ENCODE assay signal across 21 cellular contexts in genomic region chr1:159229896-159230295, GRCh38. TPM values are rescaled to one million over a fixed set of nuclear protein-coding genes. Genes with fewer than 3 reads are reported as not detected.
A peak's percentile ranks its signal among the peaks of the same experiment; 100 is the strongest.
DNase-seq lines count a peak whose midpoint lies in the region; ATAC-seq and TF ChIP-seq lines count a peak whose summit lies in the region.
"Had no signal": no experiment of that assay in that cellular context is flagged by ENCODE, and none has a peak within 500 bp of the region (broad histone marks: within the 10 kb centered on the region; RNA-seq: fewer than 3 reads in every experiment).

No MANE protein-coding gene starts in this region.

- H3K36me3 ChIP-seq in PC-3 (ENCODE audit: low read depth, low read length) = no peaks in the 10 kb centered on the region
- no peaks in the 10 kb centered on the region for H3K36me3 ChIP-seq in endodermal cell (ENCODE audit: control insufficient read depth, insufficient read depth, low read length)
- H3K36me3 ChIP-seq in upper lobe of right lung = no peaks in the 10 kb centered on the region
- H3K36me3 ChIP-seq: esophagus squamous epithelium had no signal

- TF ChIP-seq CTCF in HFFc6 (IDR thresholded peaks at IDR 0.05) (no peak), PC-3 (conservative IDR thresholded peaks at IDR 0.05; ENCODE audit: low read depth, low read length) (no peak), endodermal cell (conservative IDR thresholded peaks at IDR 0.05) (no peak), upper lobe of right lung (IDR thresholded peaks at IDR 0.05) (no peak)
- TF ChIP-seq CTCF in CD4-positive, alpha-beta T cell (IDR thresholded peaks at IDR 0.05) = no peak

- peak overlapping the region; percentile 46 for H2AFZ ChIP-seq in PC-3 (ENCODE audit: low read length)

- peaks cover 10% of the 10 kb centered on the region for H3F3A ChIP-seq in PC-3 (ENCODE audit: low read length, unreplicated experiment)

- peak overlapping the region; percentile 36 for H3K4me3 ChIP-seq in PC-3 (ENCODE audit: low read length)
- peak overlapping the region; percentile 57 for H3K4me3 ChIP-seq in endodermal cell (ENCODE audit: low read length)
- H3K4me3 ChIP-seq in upper lobe of right lung = no peak overlapping the region
- H3K4me3 ChIP-seq: esophagus squamous epithelium had no signal

- H3K79me2 ChIP-seq in PC-3 (ENCODE audit: low read length) = no peaks in the 10 kb centered on the region

- peaks cover 41% of the 10 kb centered on the region for H3K4me1 ChIP-seq in PC-3 (ENCODE audit: insufficient read depth, low read length)
- peaks cover 20% of the 10 kb centered on the region for H3K4me1 ChIP-seq in endodermal cell (ENCODE audit: control insufficient read depth, insufficient read depth, low read length)
- H3K4me1 ChIP-seq in upper lobe of right lung = no peaks in the 10 kb centered on the region
- H3K4me1 ChIP-seq: esophagus squamous epithelium had no signal

- H3K36me3 Mint-ChIP-seq in HFFc6 (ENCODE audit: low read depth) (no peaks in the 10 kb centered on the region), endodermal cell (ENCODE audit: low read depth) (no peaks in the 10 kb centered on the region)
- H3K36me3 Mint-ChIP-seq in CD4-positive, alpha-beta T cell (ENCODE audit: low read depth) = no peaks in the 10 kb centered on the region
- H3K36me3 Mint-ChIP-seq: activated CD8-positive, alpha-beta memory T cell treated with anti-CD3 and anti-CD28 coated beads, Interleukin-2, amount 10 ng/mL, durations not matched to agents 7 days and 5 days; activated naive CD8-positive, alpha-beta T cell had no signal

- no TSS peak for BruUV-seq in PC-3 (replicated peaks; lab: Mats Ljungman, UMichigan)

- H3K9me3 ChIP-seq in PC-3 (ENCODE audit: low read length) (no peaks in the 10 kb centered on the region), endodermal cell (ENCODE audit: control insufficient read depth, low read length) (no peaks in the 10 kb centered on the region), upper lobe of right lung (no peaks in the 10 kb centered on the region)
- H3K9me3 ChIP-seq in CD4-positive, alpha-beta T cell (ENCODE audit: control insufficient read depth, low read length) = no peaks in the 10 kb centered on the region
- H3K9me3 ChIP-seq: esophagus squamous epithelium had no signal

- peak overlapping the region; percentile 82 for H3K27ac ChIP-seq in PC-3 (ENCODE audit: low read length)
- H3K27ac ChIP-seq in endodermal cell (ENCODE audit: low read depth, low read length) = no peak overlapping the region
- H3K27ac ChIP-seq in CD4-positive, alpha-beta T cell (ENCODE audit: low read depth, low read length) = no peak overlapping the region
- no peak overlapping the region for H3K27ac ChIP-seq in upper lobe of right lung
- H3K27ac ChIP-seq: esophagus squamous epithelium had no signal

- ATAC-seq in PC-3 (peak; percentile 78), HG02884 (IDR thresholded peaks at IDR 0.05; ENCODE audit: unreplicated experiment) (no peak), upper lobe of right lung (no peak)
- no peak for ATAC-seq in CD4-positive, alpha-beta T cell (ENCODE audit: poor library complexity)
- ATAC-seq: activated CD4-positive, alpha-beta T cell treated with anti-CD3 and anti-CD28 coated beads for 36 hours; activated CD8-positive, alpha-beta memory T cell treated with anti-CD3 and anti-CD28 coated beads, Interleukin-2, amount 10 ng/mL, durations not matched to agents 7 days and 5 days; left ventricle myocardium superior had no signal

- H3K9ac ChIP-seq in PC-3 (ENCODE audit: low read length) (peak overlapping the region; percentile 4; the same call in 1 of the 2 replicates), endodermal cell (ENCODE audit: extremely low read depth, low read length, poor library complexity, severe bottlenecking) (no peak overlapping the region)

- H3K4me1 Mint-ChIP-seq in HFFc6 (ENCODE audit: low read depth) (peaks cover 50% of the 10 kb centered on the region), endodermal cell (peaks cover 43% of the 10 kb centered on the region)
- H3K4me1 Mint-ChIP-seq in CD4-positive, alpha-beta T cell (ENCODE audit: low read depth) = no peaks in the 10 kb centered on the region
- H3K4me1 Mint-ChIP-seq: activated CD4-positive, alpha-beta T cell treated with anti-CD3 and anti-CD28 coated beads for 36 hours; activated CD8-positive, alpha-beta memory T cell treated with anti-CD3 and anti-CD28 coated beads, Interleukin-2, amount 10 ng/mL, durations not matched to agents 7 days and 5 days; IgD-negative memory B cell had no signal

- H3K27me3 Mint-ChIP-seq in HFFc6 (ENCODE audit: insufficient read depth) = peaks cover 3% of the 10 kb centered on the region
- no peaks in the 10 kb centered on the region for H3K27me3 Mint-ChIP-seq in endodermal cell (ENCODE audit: insufficient read depth)
- peaks cover 33% of the 10 kb centered on the region for H3K27me3 Mint-ChIP-seq in CD4-positive, alpha-beta T cell

- CTCF ChIA-PET in PC-3 (lab: Charles Lee) = interaction anchor here (0.5 to 1.6 kb wide), 3 partner anchors 16 to 587 kb away, joined by 3 to 8 read pairs (median 4); no protein-coding TSS in a partner anchor
- CTCF ChIA-PET in CD4-positive, alpha-beta T cell (lab: Charles Lee) = interaction anchor here (1.1 kb wide), 1 partner anchor 15 kb away, joined by 5 read pairs; no protein-coding TSS in a partner anchor

- H3K27me3 ChIP-seq in PC-3 (ENCODE audit: low read length) (no peaks in the 10 kb centered on the region), endodermal cell (ENCODE audit: control insufficient read depth, insufficient read depth, low read length, poor library complexity, severe bottlenecking) (no peaks in the 10 kb centered on the region), upper lobe of right lung (no peaks in the 10 kb centered on the region)
- H3K27me3 ChIP-seq in CD4-positive, alpha-beta T cell (ENCODE audit: control insufficient read depth, insufficient read depth, low read length) = peaks cover 8% of the 10 kb centered on the region
- H3K27me3 ChIP-seq: esophagus squamous epithelium had no signal

- peak; percentile 72 for DNase-seq in HFFc6
- DNase-seq in PC-3 = peak; percentile 95
- no peak for DNase-seq in endodermal cell
- DNase-seq in CD4-positive, alpha-beta T cell = no peak
- DNase-seq in upper lobe of right lung = no peak
- no peak for DNase-seq in middle frontal gyrus (ENCODE audit: extremely low spot score, low spot score)
- DNase-seq: activated CD4-positive, alpha-beta T cell treated with anti-CD3 and anti-CD28 coated beads for 36 hours; activated CD8-positive, alpha-beta memory T cell treated with anti-CD3 and anti-CD28 coated beads, Interleukin-2, amount 10 ng/mL, durations not matched to agents 7 days and 5 days; COR-L47; effector CD8-positive, alpha-beta T cell; esophagus squamous epithelium; left ventricle myocardium superior; NCI-H1930; NCI-H446 treated with DMSO at 0.1 percent for 48 hours; stimulated activated CD4-positive, alpha-beta T cell treated with anti-CD3 and anti-CD28 coated beads, Interleukin-4, amount 100 ng/mL, for 24 hours; SW 1271; trophoblast cell had no signal

- H3K9me3 Mint-ChIP-seq in HFFc6 (no peaks in the 10 kb centered on the region), endodermal cell (no peaks in the 10 kb centered on the region)
- H3K9me3 Mint-ChIP-seq in CD4-positive, alpha-beta T cell = no peaks in the 10 kb centered on the region
- H3K9me3 Mint-ChIP-seq: IgD-negative memory B cell; stimulated activated naive CD8-positive, alpha-beta T cell treated with anti-CD3 and anti-CD28 coated beads, Interleukin-15, Interleukin-2, amounts not matched to agents 100 ng/mL and 50 ng/mL, for 24 hours had no signal

- peak overlapping the region; percentile 75 for H3K4me3 Mint-ChIP-seq in HFFc6
- no peak overlapping the region for H3K4me3 Mint-ChIP-seq in endodermal cell
- H3K4me3 Mint-ChIP-seq in CD4-positive, alpha-beta T cell = no peak overlapping the region
- H3K4me3 Mint-ChIP-seq: activated CD4-positive, alpha-beta T cell treated with anti-CD3 and anti-CD28 coated beads for 36 hours; activated CD8-positive, alpha-beta memory T cell treated with anti-CD3 and anti-CD28 coated beads, Interleukin-2, amount 10 ng/mL, durations not matched to agents 7 days and 5 days; activated naive CD8-positive, alpha-beta T cell; IgD-negative memory B cell; stimulated activated naive CD8-positive, alpha-beta T cell treated with anti-CD3 and anti-CD28 coated beads, Interleukin-15, Interleukin-2, amounts not matched to agents 100 ng/mL and 50 ng/mL, for 24 hours had no signal

- WGBS in endodermal cell (ENCODE audit: insufficient coverage in 1 of 2, insufficient read length in 1 of 2), 2 experiments = 29% methylated on average over 1 of the region's 1 CpG

- no peaks in the 10 kb centered on the region for H4K20me1 ChIP-seq in PC-3 (ENCODE audit: low read length)

- POLR2A ChIA-PET in PC-3 (lab: Charles Lee; ENCODE audit: unreplicated experiment) = no interaction called here
- POLR2A ChIA-PET in CD4-positive, alpha-beta T cell (lab: Charles Lee) = no interaction called here

- no peaks in the 10 kb centered on the region for H3K9me2 ChIP-seq in PC-3 (replicated peaks; ENCODE audit: low read length)

- H3K4me2 ChIP-seq in PC-3 (ENCODE audit: low read length) = peak overlapping the region; percentile 68

- intact Hi-C loops in PC-3 (cut with micrococcal nuclease) = loop anchor here (1.0 kb wide), 1 partner anchor 53 kb away; no protein-coding TSS in a partner anchor
- intact Hi-C loops in CD4-positive, alpha-beta T cell (cut with DNase I, micrococcal nuclease) = no loop called here
- intact Hi-C loops in upper lobe of right lung (cut with DNase I) = no loop called here

- H3K27ac Mint-ChIP-seq in HFFc6 (peak overlapping the region; percentile 91), endodermal cell (no peak overlapping the region)
- no peak overlapping the region for H3K27ac Mint-ChIP-seq in CD4-positive, alpha-beta T cell
- H3K27ac Mint-ChIP-seq: activated CD4-positive, alpha-beta T cell treated with anti-CD3 and anti-CD28 coated beads for 36 hours; activated CD8-positive, alpha-beta memory T cell treated with anti-CD3 and anti-CD28 coated beads, Interleukin-2, amount 10 ng/mL, durations not matched to agents 7 days and 5 days; activated naive CD8-positive, alpha-beta T cell; IgD-negative memory B cell; stimulated activated naive CD8-positive, alpha-beta T cell treated with anti-CD3 and anti-CD28 coated beads, Interleukin-15, Interleukin-2, amounts not matched to agents 100 ng/mL and 50 ng/mL, for 24 hours had no signal

RNA-seq across cellular contexts. Expression of gene ACKR1, which starts 25.2 kb away (rescaled TPM):
- total RNA-seq in HFFc6 (2021; fragmentation: NEBNext Ultra II Directional; extraction: Animal tissue kit (Norgen Biotek cat#: 25700)) = not detected
- total RNA-seq in PC-3 (2014; rRNA removed) (not detected in 2 replicates), endodermal cell (not detected), upper lobe of right lung (146 TPM)
- polyA plus RNA-seq in endodermal cell (2013, experiment 1 of 2) = 1.6 TPM
- 1.3 TPM for polyA plus RNA-seq in endodermal cell (2013, experiment 2 of 2)
- total RNA-seq in CD4-positive, alpha-beta T cell = not detected
- total RNA-seq: activated CD4-positive, alpha-beta T cell treated with anti-CD3 and anti-CD28 coated beads for 36 hours; activated CD8-positive, alpha-beta memory T cell treated with anti-CD3 and anti-CD28 coated beads, Interleukin-2, amount 10 ng/mL, durations not matched to agents 7 days and 5 days had no signal
- polyA plus RNA-seq: IgD-negative memory B cell had no signal

RNA-seq across cellular contexts. Expression of gene CADM3, which starts 58.5 kb away (rescaled TPM):
- total RNA-seq in HFFc6 (2021; fragmentation: NEBNext Ultra II Directional; extraction: Animal tissue kit (Norgen Biotek cat#: 25700)) = under 1 TPM in 4 of 6 experiments, not detected in 2; 0.06 to 0.24 (median 0.17) TPM
- total RNA-seq in PC-3 (2014; rRNA removed) (not detected in 2 replicates), endodermal cell (1 to 10 TPM; 2.4 to 4.0 TPM), upper lobe of right lung (1.7 TPM)
- 19.1 TPM for polyA plus RNA-seq in endodermal cell (2013, experiment 1 of 2)
- polyA plus RNA-seq in endodermal cell (2013, experiment 2 of 2) = 14.9 TPM
- total RNA-seq in CD4-positive, alpha-beta T cell = not detected
- total RNA-seq: activated CD4-positive, alpha-beta T cell treated with anti-CD3 and anti-CD28 coated beads for 36 hours; activated CD8-positive, alpha-beta memory T cell treated with anti-CD3 and anti-CD28 coated beads, Interleukin-2, amount 10 ng/mL, durations not matched to agents 7 days and 5 days had no signal

Comparison
In these comparisons a context has a peak if more than half of its experiments do, and no peak if none do; other contexts are left out.
1. DNase-seq: peak in HFFc6 (single experiment) and PC-3 (single experiment); none in endodermal cell (single experiment), CD4-positive, alpha-beta T cell (0 of 10), upper lobe of right lung (single experiment) and middle frontal gyrus (single experiment).
2. RNA of gene ACKR1, which starts 25.2 kb away (total RNA-seq): 146 TPM in upper lobe of right lung (single experiment); not detected in endodermal cell, not detected in HFFc6, not detected in PC-3 and not detected in CD4-positive, alpha-beta T cell; every median in the first group is over 100 times any median in the second.